In genomic region chr21:44590311-44590721, GRCh38 we compare ENCODE assay signal across 1 cellular context.
A peak's percentile ranks its signal among the peaks of the same experiment; 100 is the strongest.
TF ChIP-seq lines count a peak whose summit lies in the region.

No MANE protein-coding gene starts in this region.

TF ChIP-seq in HepG2, 621 proteins besides CTCF, POLR2A, EP300 and RAD21:
- TF ChIP-seq ZFAT (CRISPR knock-in tag; conservative IDR thresholded peaks at IDR 0.05) (no peak), MTA1 (CRISPR knock-in tag; IDR thresholded peaks at IDR 0.05; ENCODE audit: borderline replicate concordance) (peak; percentile 16; the same call in 1 of the 2 replicates), ZBTB46 (CRISPR knock-in tag; IDR thresholded peaks at IDR 0.05; ENCODE audit: borderline replicate concordance) (no peak), ELF4 (CRISPR knock-in tag; IDR thresholded peaks at IDR 0.05; ENCODE audit: borderline replicate concordance) (no peak)
